ENCODE assay signal across 9 cellular contexts in the genomic region with DNA sequence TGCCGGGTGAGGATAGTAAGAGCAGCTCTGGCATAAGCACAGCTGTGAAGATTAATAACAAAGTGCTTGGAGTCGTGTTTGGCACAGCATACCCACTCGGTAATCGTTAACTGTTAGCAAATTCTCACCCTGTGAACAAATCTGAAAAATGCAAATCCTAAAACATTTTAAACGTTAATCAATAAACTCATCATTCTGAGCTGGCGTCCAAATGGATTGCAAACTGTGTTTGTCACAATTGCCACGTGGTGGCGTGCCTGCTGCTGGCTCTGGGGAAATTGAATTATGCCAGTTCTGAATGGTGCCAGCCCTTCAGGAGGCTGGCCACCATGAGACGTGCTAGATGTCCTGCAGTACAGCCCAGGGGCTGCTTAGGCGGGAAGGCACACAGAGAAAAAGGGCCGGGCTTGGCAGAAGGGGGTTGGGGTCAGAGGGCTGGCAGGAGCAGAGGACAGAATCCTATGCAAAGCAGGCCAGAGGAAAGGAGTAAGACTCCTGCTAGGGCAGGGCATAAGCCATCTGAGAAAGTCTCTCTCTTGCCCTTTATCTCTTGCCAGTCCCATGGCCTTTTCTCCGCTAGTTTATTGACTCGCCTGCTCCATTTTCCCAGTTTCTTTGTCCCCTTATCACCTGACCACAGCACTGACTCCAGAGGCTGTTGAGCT. TPM values are rescaled to one million over a fixed set of nuclear protein-coding genes. Genes with fewer than 3 reads are reported as not detected.
DNase-seq lines count a peak whose midpoint lies in the region; ATAC-seq and TF ChIP-seq lines count a peak whose summit lies in the region.
"Had no signal": no experiment of that assay in that cellular context is flagged by ENCODE, and none has a peak within 500 bp of the region (broad histone marks: within the 10 kb centered on the region; RNA-seq: fewer than 3 reads in every experiment).

No MANE protein-coding gene starts in this region.

- H3K9me3 ChIP-seq in ovary: no peaks in the 10 kb centered on the region
- H3K9me3 ChIP-seq: neutrophil had no signal

- no peak for ATAC-seq in activated CD8-positive, alpha-beta memory T cell treated with anti-CD3 and anti-CD28 coated beads, Interleukin-2, amount 10 ng/mL, durations not matched to agents 7 days and 5 days
- no peak for ATAC-seq in HG03457 (IDR thresholded peaks at IDR 0.05; ENCODE audit: unreplicated experiment)

- no peaks in the 10 kb centered on the region for H3K36me3 Mint-ChIP-seq in activated CD8-positive, alpha-beta memory T cell treated with anti-CD3 and anti-CD28 coated beads, Interleukin-2, amount 10 ng/mL, durations not matched to agents 7 days and 5 days
- H3K36me3 Mint-ChIP-seq in chondrocyte (ENCODE audit: low read depth) (no peaks in the 10 kb centered on the region), type B pancreatic cell (no peaks in the 10 kb centered on the region)

- no peak overlapping the region for H3K27ac Mint-ChIP-seq in activated CD8-positive, alpha-beta memory T cell treated with anti-CD3 and anti-CD28 coated beads, Interleukin-2, amount 10 ng/mL, durations not matched to agents 7 days and 5 days
- no peak overlapping the region for H3K27ac Mint-ChIP-seq in chondrocyte (ENCODE audit: unreplicated experiment)
- H3K27ac Mint-ChIP-seq in type B pancreatic cell: no peak overlapping the region

- no peak overlapping the region for H3K4me3 Mint-ChIP-seq in activated CD8-positive, alpha-beta memory T cell treated with anti-CD3 and anti-CD28 coated beads, Interleukin-2, amount 10 ng/mL, durations not matched to agents 7 days and 5 days
- H3K4me3 Mint-ChIP-seq in chondrocyte (ENCODE audit: unreplicated experiment): no peak overlapping the region
- no peak overlapping the region for H3K4me3 Mint-ChIP-seq in type B pancreatic cell

- CTCF ChIA-PET in activated CD8-positive, alpha-beta memory T cell treated with anti-CD3 and anti-CD28 coated beads, Interleukin-2, amount 10 ng/mL, durations not matched to agents 7 days and 5 days (lab: Charles Lee): interaction anchor here (0.7 to 11.3 kb wide), 11 partner anchors 10 to 116 kb away, joined by 3 to 154 read pairs (median 76); partner anchors contain the start of gene POLG

- no peak overlapping the region for H3K4me3 ChIP-seq in ovary

- H3K27ac ChIP-seq in ovary: no peak overlapping the region
- H3K27ac ChIP-seq: neutrophil had no signal

- TF ChIP-seq CTCF in chondrocyte (IDR thresholded peaks at IDR 0.05) (peak; percentile 77), type B pancreatic cell (conservative IDR thresholded peaks at IDR 0.05) (peak; percentile 54), ovary (IDR thresholded peaks at IDR 0.05) (no peak)

- no peaks in the 10 kb centered on the region for H3K36me3 ChIP-seq in ovary
- H3K36me3 ChIP-seq: neutrophil had no signal

- H3K9me3 Mint-ChIP-seq in activated CD8-positive, alpha-beta memory T cell treated with anti-CD3 and anti-CD28 coated beads, Interleukin-2, amount 10 ng/mL, durations not matched to agents 7 days and 5 days (ENCODE audit: low read depth): no peaks in the 10 kb centered on the region
- H3K9me3 Mint-ChIP-seq in chondrocyte (ENCODE audit: low read depth): no peaks in the 10 kb centered on the region
- H3K9me3 Mint-ChIP-seq in type B pancreatic cell: no peaks in the 10 kb centered on the region

- no peak for TF ChIP-seq EP300 in ovary (IDR thresholded peaks at IDR 0.05)

- no peaks in the 10 kb centered on the region for H3K27me3 ChIP-seq in ovary

- peaks cover 80% of the 10 kb centered on the region for H3K27me3 Mint-ChIP-seq in activated CD8-positive, alpha-beta memory T cell treated with anti-CD3 and anti-CD28 coated beads, Interleukin-2, amount 10 ng/mL, durations not matched to agents 7 days and 5 days
- H3K27me3 Mint-ChIP-seq in chondrocyte (ENCODE audit: low read depth) (peaks cover 70% of the 10 kb centered on the region), type B pancreatic cell (peaks cover 88% of the 10 kb centered on the region)

- DNase-seq in activated CD8-positive, alpha-beta memory T cell treated with anti-CD3 and anti-CD28 coated beads, Interleukin-2, amount 50 U/mL, for 48 hours: peak; percentile 51
- no peak for DNase-seq in activated CD8-positive, alpha-beta memory T cell treated with anti-CD3 and anti-CD28 coated beads, Interleukin-2, amount 10 ng/mL, durations not matched to agents 7 days and 5 days
- DNase-seq in NCI-H2196 treated with DMSO at 0.1 percent for 48 hours (lab: John Stamatoyannopoulos, UW; ENCODE audit: unreplicated experiment) (peak; percentile 6), chondrocyte (ENCODE audit: low spot score) (no peak), type B pancreatic cell (ENCODE audit: extremely low spot score, unreplicated experiment) (no peak), ovary (no peak), ureter (ENCODE audit: low spot score) (no peak)

- 30 to 37% (median 30%) methylated on average over 13 of the region's 13 CpGs for WGBS in ovary, 3 donors

- peaks cover 4% of the 10 kb centered on the region for H3K4me1 ChIP-seq in ovary (ENCODE audit: insufficient read depth)

- intact Hi-C loops in ovary (cut with DNase I): no loop called here

- TF ChIP-seq POLR2A in ovary (IDR thresholded peaks at IDR 0.05): no peak

- peaks cover 7% of the 10 kb centered on the region for H3K4me1 Mint-ChIP-seq in activated CD8-positive, alpha-beta memory T cell treated with anti-CD3 and anti-CD28 coated beads, Interleukin-2, amount 10 ng/mL, durations not matched to agents 7 days and 5 days
- peaks cover 10% of the 10 kb centered on the region for H3K4me1 Mint-ChIP-seq in chondrocyte (ENCODE audit: low read depth)
- H3K4me1 Mint-ChIP-seq in type B pancreatic cell (ENCODE audit: unreplicated experiment): no peaks in the 10 kb centered on the region

RNA-seq across cellular contexts. Expression of gene POLG, which starts 22.1 kb away (rescaled TPM):
- 100 to 1,000 TPM; 117 to 119 TPM for total RNA-seq in activated CD8-positive, alpha-beta memory T cell treated with anti-CD3 and anti-CD28 coated beads, Interleukin-2, amount 10 ng/mL, durations not matched to agents 7 days and 5 days
- total RNA-seq in chondrocyte (49.7 to 54.2 TPM (median 52.1 TPM) in 3 replicates), type B pancreatic cell (ENCODE audit: low replicate concordance) (55.0 and 59.0 TPM in 2 replicates), ovary (10 to 100 TPM; 33.0 to 52.0 (median 43.0) TPM), ureter (64.8 TPM)
- polyA plus RNA-seq in ovary: 10 to 100 TPM; 19.8 to 25.0 TPM

Comparison
In these comparisons a context has a peak if more than half of its experiments do, and no peak if none do; other contexts are left out.
1. DNase-seq: peak in activated CD8-positive, alpha-beta memory T cell treated with anti-CD3 and anti-CD28 coated beads, Interleukin-2, amount 50 U/mL, for 48 hours (single experiment) and NCI-H2196 treated with DMSO at 0.1 percent for 48 hours (single experiment); none in activated CD8-positive, alpha-beta memory T cell treated with anti-CD3 and anti-CD28 coated beads, Interleukin-2, amount 10 ng/mL, durations not matched to agents 7 days and 5 days (single experiment), chondrocyte (single experiment), type B pancreatic cell (single experiment), ovary (0 of 5) and ureter (single experiment).
2. CTCF ChIP-seq: peak in chondrocyte (single experiment) and type B pancreatic cell (single experiment); none in ovary (0 of 3).